Comparison of ENCODE assay signal across 19 cellular contexts in the genomic region with DNA sequence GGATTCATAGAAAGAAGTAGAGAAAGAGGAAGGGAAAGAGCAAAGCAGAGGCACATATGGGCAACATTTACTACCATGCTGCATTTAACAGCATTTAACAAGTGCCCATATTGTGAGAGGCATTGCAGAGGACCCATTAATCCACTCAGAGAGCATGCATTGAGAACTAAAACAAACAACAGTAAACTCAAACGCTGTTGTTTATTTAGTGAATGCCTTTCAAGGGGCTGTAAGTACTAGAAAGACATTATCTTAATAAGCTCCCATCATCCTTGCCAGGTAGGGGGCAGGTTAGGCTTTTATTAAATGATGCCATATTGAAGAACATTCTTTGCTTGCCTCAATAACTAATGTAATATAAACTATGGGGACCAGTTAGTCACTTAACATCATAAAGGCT.
DNase-seq lines count a peak whose midpoint lies in the region; ATAC-seq lines count a peak whose summit lies in the region.
"Had no signal": no experiment of that assay in that cellular context is flagged by ENCODE, and none has a peak within 500 bp of the region (broad histone marks: within the 10 kb centered on the region; RNA-seq: fewer than 3 reads in every experiment).

No MANE protein-coding gene starts in this region.

- DNase-seq in NCI-H2107 treated with DMSO at 0.1 percent for 48 hours (lab: John Stamatoyannopoulos, UW; ENCODE audit: unreplicated experiment) (peak; percentile 61), NCI-H2107 (lab: John Stamatoyannopoulos, UW) (no peak), NCI-H2029 (lab: John Stamatoyannopoulos, UW) (peak; percentile 84), NCI-H524 treated with DMSO at 0.1 percent for 48 hours (lab: John Stamatoyannopoulos, UW) (peak; percentile 16), left lobe of liver (ENCODE audit: low spot score) (no peak), putamen (ENCODE audit: low spot score) (no peak), SW480 (ENCODE audit: low spot score) (no peak)
- DNase-seq: activated CD8-positive, alpha-beta T cell treated with anti-CD3 and anti-CD28 coated beads for 36 hours; AML-193; aorta; CD4-positive, alpha-beta memory T cell; colonic mucosa; effector CD8-positive, alpha-beta T cell; NCI-H1694 treated with DMSO at 0.1 percent for 48 hours; NK-92 treated with Interleukin-12 subunit alpha and Interleukin-12 subunit beta, amount 100 ng/mL, for 24 hours; PC-9 had no signal

- ATAC-seq in left lobe of liver (no peak), HG03342 (IDR thresholded peaks at IDR 0.05; ENCODE audit: unreplicated experiment) (no peak)
- ATAC-seq: activated CD8-positive, alpha-beta T cell treated with anti-CD3 and anti-CD28 coated beads for 36 hours; natural killer cell treated with Interleukin-12 subunit alpha and Interleukin-12 subunit beta and Interleukin-15 and Interleukin-18, amount 100 ng/mL, for 72 hours; Right ventricle myocardium inferior had no signal

Comparison
In these comparisons a context has a peak if more than half of its experiments do, and no peak if none do; other contexts are left out.
1. DNase-seq: peak in NCI-H2107 treated with DMSO at 0.1 percent for 48 hours (single experiment), NCI-H2029 (single experiment) and NCI-H524 treated with DMSO at 0.1 percent for 48 hours (single experiment); none in NCI-H2107 (single experiment), left lobe of liver (single experiment), putamen (single experiment) and SW480 (single experiment).